In genomic region chr18:38940863-38941531, GRCh38 we compare ENCODE assay signal across 9 cellular contexts.
A peak's percentile ranks its signal among the peaks of the same experiment; 100 is the strongest.
DNase-seq lines count a peak whose midpoint lies in the region; ATAC-seq, FAIRE-seq and TF ChIP-seq lines count a peak whose summit lies in the region.
"Had no signal": no experiment of that assay in that cellular context is flagged by ENCODE, and none has a peak within 500 bp of the region (broad histone marks: within the 10 kb centered on the region; RNA-seq: fewer than 3 reads in every experiment).

No MANE protein-coding gene starts in this region.

- H3K9me3 ChIP-seq in keratinocyte (ENCODE audit: control insufficient read depth, low read depth, low read length) (peaks cover 5% of the 10 kb centered on the region), transverse colon (no peaks in the 10 kb centered on the region)
- H3K9me3 ChIP-seq: adrenal gland had no signal

- H3K79me2 ChIP-seq in keratinocyte (ENCODE audit: control insufficient read depth, insufficient read depth, low read length), result no peaks in the 10 kb centered on the region

- in situ Hi-C loops in transverse colon (cut with MboI; ENCODE audit: low pct_ligation_motif_present in 1 of 4, low pct_unique_long_range_greater_than_20kb in 1 of 4, low sequenced_read_pairs in 3 of 4), result loop anchor here in 1 of 4 donors (25.0 kb wide), 1 partner anchor 104 kb away; no protein-coding TSS in a partner anchor

- H3K4me3 ChIP-seq in keratinocyte (ENCODE audit: control insufficient read depth in 2 of 3, extremely low read depth in 1 of 3, insufficient read depth in 2 of 3, low read depth in 1 of 3, low read length in 3 of 3), result no peak overlapping the region
- H3K4me3 ChIP-seq in transverse colon, result no peak overlapping the region
- H3K4me3 ChIP-seq: adrenal gland had no signal

- DNase-seq in NCI-H2081 treated with DMSO at 0.1 percent for 48 hours (lab: John Stamatoyannopoulos, UW) (peak; percentile 30), keratinocyte (ENCODE audit: low read depth, low spot score) (peak; percentile 98), transverse colon (no peak), NCI-H146 (lab: John Stamatoyannopoulos, UW) (no peak)
- DNase-seq in activated CD8-positive, alpha-beta memory T cell treated with anti-CD3 and anti-CD28 coated beads, Interleukin-2, amount 50 U/mL, for 4 hours, result peak; percentile 31
- DNase-seq in stimulated activated CD8-positive, alpha-beta memory T cell treated with anti-CD3 and anti-CD28 coated beads, Interleukin-7, amount 100 ng/mL, for 48 hours (ENCODE audit: extremely low read depth in 1 of 2, low read depth in 1 of 2), result peak; percentile 9 to 39

- no peaks in the 10 kb centered on the region for H4K20me1 ChIP-seq in keratinocyte (ENCODE audit: control insufficient read depth, extremely low read depth, insufficient read depth, low read length)

- H3K4me1 ChIP-seq in keratinocyte (ENCODE audit: control insufficient read depth, extremely low read depth, insufficient read depth, low read length) (no peaks in the 10 kb centered on the region), transverse colon (no peaks in the 10 kb centered on the region)
- H3K4me1 ChIP-seq: adrenal gland had no signal

- H3K27me3 ChIP-seq in keratinocyte (ENCODE audit: control insufficient read depth, extremely low read depth, insufficient read depth, low read length) (no peaks in the 10 kb centered on the region), transverse colon (no peaks in the 10 kb centered on the region)
- H3K27me3 ChIP-seq: adrenal gland had no signal

- H3K4me2 ChIP-seq in keratinocyte (ENCODE audit: control insufficient read depth, extremely low read depth, insufficient read depth, low read depth, low read length), result no peak overlapping the region

- dilution Hi-C loops in keratinocyte (cut with MboI; ENCODE audit: extremely low pct_ligation_motif_present, low sequenced_read_pairs), result no loop called here

- no peaks in the 10 kb centered on the region for H3K9me1 ChIP-seq in keratinocyte (ENCODE audit: control insufficient read depth, extremely low read depth, insufficient read depth, low read length)

- peak; percentile 71 for FAIRE-seq in keratinocyte (lab: Jason Lieb, UNC)

- ATAC-seq in GM18519 (IDR thresholded peaks at IDR 0.05; ENCODE audit: low FRiP score, unreplicated experiment) (peak; percentile 84), HG02759 (IDR thresholded peaks at IDR 0.05; ENCODE audit: unreplicated experiment) (peak; percentile 76)

- TF ChIP-seq EP300 in transverse colon (IDR thresholded peaks at IDR 0.05; ENCODE audit: low read depth), result no peak

- H3K27ac ChIP-seq in keratinocyte (ENCODE audit: control insufficient read depth, insufficient read depth, low read length) (peak overlapping the region; percentile 73), transverse colon (no peak overlapping the region)
- H3K27ac ChIP-seq: adrenal gland had no signal

- no peak overlapping the region for H3K9ac ChIP-seq in keratinocyte (ENCODE audit: control insufficient read depth, extremely low read depth, insufficient read depth, low read length)

- WGBS in transverse colon (ENCODE audit: low coverage in 1 of 2), 2 donors, result 60 to 67% methylated on average over 11 to 13 of the region's 13 CpGs

- no peak overlapping the region for H2AFZ ChIP-seq in keratinocyte (ENCODE audit: control insufficient read depth, low read length)

- no peak for TF ChIP-seq POLR2A in transverse colon (IDR thresholded peaks at IDR 0.05)

- intact Hi-C loops in transverse colon (cut with DNase I; ENCODE audit: low total_unique reads), result no loop called here

- H3K36me3 ChIP-seq in keratinocyte (ENCODE audit: control insufficient read depth in 2 of 2, extremely low read depth in 1 of 2, insufficient read depth in 2 of 2, low read length in 2 of 2), result no peaks in the 10 kb centered on the region
- no peaks in the 10 kb centered on the region for H3K36me3 ChIP-seq in transverse colon
- H3K36me3 ChIP-seq: adrenal gland had no signal

- TF ChIP-seq CTCF in keratinocyte (optimal IDR thresholded peaks at IDR 0.05 in 1 of 3, IDR thresholded peaks at IDR 0.05 in 1 of 3, conservative IDR thresholded peaks at IDR 0.05 in 1 of 3; ENCODE audit: extremely low read depth in 1 of 3, insufficient read depth in 2 of 3, low read length in 3 of 3) (no peak), transverse colon (IDR thresholded peaks at IDR 0.05) (no peak)

Comparison
In these comparisons a context has a peak if more than half of its experiments do, and no peak if none do; other contexts are left out.
1. DNase-seq: peak in NCI-H2081 treated with DMSO at 0.1 percent for 48 hours (single experiment), activated CD8-positive, alpha-beta memory T cell treated with anti-CD3 and anti-CD28 coated beads, Interleukin-2, amount 50 U/mL, for 4 hours (single experiment), keratinocyte (single experiment) and stimulated activated CD8-positive, alpha-beta memory T cell treated with anti-CD3 and anti-CD28 coated beads, Interleukin-7, amount 100 ng/mL, for 48 hours (2 of 2); none in transverse colon (single experiment) and NCI-H146 (single experiment).